In genomic region chr1:234969630-234970370, GRCh38 we compare ENCODE assay signal across 9 cellular contexts.
DNase-seq lines count a peak whose midpoint lies in the region; ATAC-seq, FAIRE-seq and TF ChIP-seq lines count a peak whose summit lies in the region.
"Had no signal": no experiment of that assay in that cellular context is flagged by ENCODE, and none has a peak within 500 bp of the region (broad histone marks: within the 10 kb centered on the region; RNA-seq: fewer than 3 reads in every experiment).

No MANE protein-coding gene starts in this region.

- H3K27ac ChIP-seq in OCI-LY3 (ENCODE audit: low read length) (no peak overlapping the region), endothelial cell of umbilical vein (ENCODE audit: insufficient read depth, low read depth, low read length) (no peak overlapping the region), upper lobe of right lung (peak overlapping the region; percentile 87)

- dilution Hi-C loops in endothelial cell of umbilical vein (cut with MboI; ENCODE audit: extremely low pct_ligation_motif_present, low sequenced_read_pairs) = no loop called here

- H3K9ac ChIP-seq in OCI-LY3 (ENCODE audit: low read length) (peak overlapping the region; percentile 42), endothelial cell of umbilical vein (replicated peaks; ENCODE audit: extremely low read depth, insufficient read depth, low read length) (peak overlapping the region; percentile 60)

- no TSS peak for BruUV-seq in endothelial cell of umbilical vein (replicated peaks; lab: Mats Ljungman, UMichigan)

- TF ChIP-seq CTCF in OCI-LY3 (IDR thresholded peaks at IDR 0.05; ENCODE audit: low read depth, low read length) (no peak), endothelial cell of umbilical vein (IDR thresholded peaks at IDR 0.05; ENCODE audit: extremely low read depth in 1 of 2, insufficient read depth in 1 of 2, low read depth in 1 of 2, low read length in 2 of 2) (no peak), upper lobe of right lung (IDR thresholded peaks at IDR 0.05) (no peak)

- CTCF ChIA-PET in endothelial cell of umbilical vein (lab: Charles Lee) = interaction anchor here (0.7 to 1.6 kb wide), 3 partner anchors 9 to 114 kb away, joined by 3 to 4 read pairs (median 3); no protein-coding TSS in a partner anchor

- peak overlapping the region; percentile 81 for H3K27ac Mint-ChIP-seq in T-helper 1 cell treated with Interleukin-12 subunit alpha and Interleukin-12 subunit beta and Interleukin-4 antibody, amounts not matched to agents 30 μg/mL and 1 μg/mL, for 36 hours

- H3K36me3 ChIP-seq in OCI-LY3 (replicated peaks; ENCODE audit: low read depth, low read length) (no peaks in the 10 kb centered on the region), endothelial cell of umbilical vein (ENCODE audit: control insufficient read depth in 2 of 2, extremely low read depth in 1 of 2, insufficient read depth in 2 of 2, low read length in 2 of 2) (no peaks in the 10 kb centered on the region), upper lobe of right lung (no peaks in the 10 kb centered on the region)

- peaks cover 6% of the 10 kb centered on the region for H3K36me3 Mint-ChIP-seq in T-helper 1 cell treated with Interleukin-12 subunit alpha and Interleukin-12 subunit beta and Interleukin-4 antibody, amounts not matched to agents 30 μg/mL and 1 μg/mL, for 36 hours (ENCODE audit: low read depth)

- peaks cover 61% of the 10 kb centered on the region for H3K4me1 Mint-ChIP-seq in T-helper 1 cell treated with Interleukin-12 subunit alpha and Interleukin-12 subunit beta and Interleukin-4 antibody, amounts not matched to agents 30 μg/mL and 1 μg/mL, for 36 hours (ENCODE audit: low read depth)

- no peaks in the 10 kb centered on the region for H3K9me3 Mint-ChIP-seq in T-helper 1 cell treated with Interleukin-12 subunit alpha and Interleukin-12 subunit beta and Interleukin-4 antibody, amounts not matched to agents 30 μg/mL and 1 μg/mL, for 36 hours

- no peaks in the 10 kb centered on the region for H3K27me3 Mint-ChIP-seq in T-helper 1 cell treated with Interleukin-12 subunit alpha and Interleukin-12 subunit beta and Interleukin-4 antibody, amounts not matched to agents 30 μg/mL and 1 μg/mL, for 36 hours (ENCODE audit: low read depth)

- no peaks in the 10 kb centered on the region for H3K9me3 ChIP-seq in OCI-LY3 (ENCODE audit: insufficient read depth, low read length)
- H3K9me3 ChIP-seq in endothelial cell of umbilical vein (replicated peaks; ENCODE audit: control insufficient read depth, insufficient read depth, low read length) = no peaks in the 10 kb centered on the region
- H3K9me3 ChIP-seq in upper lobe of right lung = no peaks in the 10 kb centered on the region

- DNase-seq in T-helper 1 cell (no peak), endothelial cell of umbilical vein (ENCODE audit: low read depth, low spot score) (peak; percentile 61), middle frontal gyrus (ENCODE audit: extremely low spot score, low spot score) (peak; percentile 56), upper lobe of right lung (peak; percentile 79), SKM-1 treated with dmso at 0.1 percent for 144 hours (lab: John Stamatoyannopoulos, UW; ENCODE audit: unreplicated experiment) (no peak), SW480 (ENCODE audit: low spot score) (no peak)
- DNase-seq: DND-41 had no signal

- H3K79me2 ChIP-seq in OCI-LY3 (ENCODE audit: low read length) (no peaks in the 10 kb centered on the region), endothelial cell of umbilical vein (ENCODE audit: control insufficient read depth, insufficient read depth, low read length) (no peaks in the 10 kb centered on the region)

- POLR2A ChIA-PET in endothelial cell of umbilical vein (lab: Charles Lee) = no interaction called here

- H4K20me1 ChIP-seq in OCI-LY3 (ENCODE audit: insufficient read depth, low read length) (no peaks in the 10 kb centered on the region), endothelial cell of umbilical vein (replicated peaks; ENCODE audit: control insufficient read depth, extremely low read depth, insufficient read depth, low read length) (no peaks in the 10 kb centered on the region)

- peak; percentile 58 for ATAC-seq in upper lobe of right lung

- H3K4me3 Mint-ChIP-seq in T-helper 1 cell treated with Interleukin-12 subunit alpha and Interleukin-12 subunit beta and Interleukin-4 antibody, amounts not matched to agents 30 μg/mL and 1 μg/mL, for 36 hours = no peak overlapping the region

- FAIRE-seq in endothelial cell of umbilical vein (lab: Jason Lieb, UNC) = peak; percentile 42

- intact Hi-C loops in endothelial cell of umbilical vein (cut with micrococcal nuclease) = loop anchor here (1.0 kb wide), 1 partner anchor 7 kb away; no protein-coding TSS in a partner anchor
- intact Hi-C loops in upper lobe of right lung (cut with DNase I) = no loop called here

- H3K4me1 ChIP-seq in OCI-LY3 (ENCODE audit: low read length) (peaks cover 52% of the 10 kb centered on the region), endothelial cell of umbilical vein (ENCODE audit: control insufficient read depth, extremely low read depth, insufficient read depth, low read length) (peaks cover 18% of the 10 kb centered on the region), upper lobe of right lung (peaks cover 42% of the 10 kb centered on the region)

- peak; percentile 30 for TF ChIP-seq POLR2A in endothelial cell of umbilical vein (IDR thresholded peaks at IDR 0.05; ENCODE audit: low read depth, low read length)

- H3K27me3 ChIP-seq in OCI-LY3 (ENCODE audit: low read depth, low read length) (no peaks in the 10 kb centered on the region), endothelial cell of umbilical vein (ENCODE audit: control insufficient read depth in 2 of 2, insufficient read depth in 2 of 2, low read length in 2 of 2) (no peaks in the 10 kb centered on the region), upper lobe of right lung (no peaks in the 10 kb centered on the region)

- peak overlapping the region; percentile 63 for H3K4me3 ChIP-seq in OCI-LY3 (ENCODE audit: low read length)
- H3K4me3 ChIP-seq in endothelial cell of umbilical vein (replicated peaks in 1 of 3; ENCODE audit: insufficient read depth in 1 of 3, low read depth in 1 of 3, low read length in 3 of 3) = no peak overlapping the region
- H3K4me3 ChIP-seq in upper lobe of right lung = peak overlapping the region; percentile 38

- H3K9me1 ChIP-seq in endothelial cell of umbilical vein (replicated peaks; ENCODE audit: control insufficient read depth, extremely low read depth, insufficient read depth, low read length) = no peaks in the 10 kb centered on the region

- H3K4me2 ChIP-seq in OCI-LY3 (ENCODE audit: low read length) (peak overlapping the region; percentile 72), endothelial cell of umbilical vein (ENCODE audit: insufficient read depth, low read length) (peak overlapping the region; percentile 70)

- H2AFZ ChIP-seq in OCI-LY3 (ENCODE audit: low read depth, low read length) (peak overlapping the region; percentile 24; the same call in 1 of the 2 replicates), endothelial cell of umbilical vein (ENCODE audit: low read depth, low read length) (peak overlapping the region; percentile 96)

TF ChIP-seq in endothelial cell of umbilical vein, 7 proteins besides CTCF, POLR2A, EP300 and RAD21:
- TF ChIP-seq JUN (IDR thresholded peaks at IDR 0.05; ENCODE audit: borderline replicate concordance, insufficient read depth, insufficient read length, low read depth) = no peak
- TF ChIP-seq MAX (IDR thresholded peaks at IDR 0.05; ENCODE audit: insufficient read depth, insufficient read length) = peak; percentile 61
- no peak for TF ChIP-seq MYC (IDR thresholded peaks at IDR 0.05; ENCODE audit: low read depth, low read length)
- TF ChIP-seq POLR2AphosphoS5 (IDR thresholded peaks at IDR 0.05; ENCODE audit: insufficient read depth, low read depth, low read length) = peak; percentile 15

Comparison
In these comparisons a context has a peak if more than half of its experiments do, and no peak if none do; other contexts are left out.
1. DNase-seq: peak in endothelial cell of umbilical vein (single experiment), middle frontal gyrus (single experiment) and upper lobe of right lung (single experiment); none in T-helper 1 cell (0 of 5), SKM-1 treated with dmso at 0.1 percent for 144 hours (single experiment) and SW480 (single experiment).
2. H3K4me3 ChIP-seq: peak in OCI-LY3 (single experiment) and upper lobe of right lung (single experiment); none in endothelial cell of umbilical vein (0 of 3).